In genomic region chr15:70424937-70425411, GRCh38 we compare ENCODE assay signal across 15 cellular contexts.
DNase-seq lines count a peak whose midpoint lies in the region; ATAC-seq and TF ChIP-seq lines count a peak whose summit lies in the region.
"Had no signal": no experiment of that assay in that cellular context is flagged by ENCODE, and none has a peak within 500 bp of the region (broad histone marks: within the 10 kb centered on the region; RNA-seq: fewer than 3 reads in every experiment).

No MANE protein-coding gene starts in this region.

- intact Hi-C loops in CD14-positive monocyte (cut with micrococcal nuclease) (no loop called here), colonic mucosa (cut with DNase I) (no loop called here)

- H3K9me3 ChIP-seq in colonic mucosa = no peaks in the 10 kb centered on the region

- H3K27ac Mint-ChIP-seq in CD14-positive monocyte (peak overlapping the region in 4 of 7 donors; percentile 20 to 75 (median 70)), T-cell (peak overlapping the region; percentile 75 to 77)
- peak overlapping the region in 1 of 2 donors; percentile 5 for H3K27ac Mint-ChIP-seq in effector memory CD8-positive, alpha-beta T cell

- POLR2A ChIA-PET in T-cell (lab: Charles Lee) = no interaction called here

- H3K4me3 Mint-ChIP-seq in CD14-positive monocyte = no peak overlapping the region
- H3K4me3 Mint-ChIP-seq in T-cell = peak overlapping the region in 1 of 3 donors; percentile 44
- peak overlapping the region; percentile 28 to 33 for H3K4me3 Mint-ChIP-seq in effector memory CD8-positive, alpha-beta T cell

- peaks cover 4 to 21% (median 10%) of the 10 kb centered on the region in 7 donors for H3K9me3 Mint-ChIP-seq in CD14-positive monocyte
- peaks cover 0 to 16% (median 9%) of the 10 kb centered on the region in 3 donors for H3K9me3 Mint-ChIP-seq in T-cell
- H3K9me3 Mint-ChIP-seq in effector memory CD8-positive, alpha-beta T cell = peaks cover 2 to 5% of the 10 kb centered on the region in 2 donors

- no peak overlapping the region for H3K9ac ChIP-seq in colonic mucosa (ENCODE audit: low read depth in 2 of 2, low read length in 2 of 2)
- H3K9ac ChIP-seq: GM23248, parathyroid adenoma had no signal

- DNase-seq in CD14-positive monocyte (ENCODE audit: low spot score) (peak; percentile 59), GDM1 (lab: John Stamatoyannopoulos, UW) (peak; percentile 55), T-cell (peak in 3 of 34 experiments; percentile 1 to 25 (median 10)), colonic mucosa (no peak), middle frontal gyrus (ENCODE audit: extremely low spot score, low spot score) (no peak), NK-92 (lab: John Stamatoyannopoulos, UW; ENCODE audit: unreplicated experiment) (no peak)
- DNase-seq in effector memory CD8-positive, alpha-beta T cell = peak in 1 of 3 experiments; percentile 12
- DNase-seq: BE2C; effector CD4-positive, alpha-beta T cell; foreskin keratinocyte; GM23248; mesendoderm; PC-3 had no signal

- H3K4me1 Mint-ChIP-seq in CD14-positive monocyte = peaks cover 16% of the 10 kb centered on the region
- peaks cover 22 to 32% (median 31%) of the 10 kb centered on the region in 3 donors for H3K4me1 Mint-ChIP-seq in T-cell
- H3K4me1 Mint-ChIP-seq in effector memory CD8-positive, alpha-beta T cell (ENCODE audit: low read depth in 2 of 2) = peaks cover 16 to 19% of the 10 kb centered on the region in 2 donors

- H3K27me3 Mint-ChIP-seq in CD14-positive monocyte (ENCODE audit: low read depth in 3 of 3) (no peaks in the 10 kb centered on the region), T-cell (peaks cover 0 to 2% of the 10 kb centered on the region in 2 donors)
- H3K27me3 Mint-ChIP-seq in effector memory CD8-positive, alpha-beta T cell = peaks cover 27 to 48% of the 10 kb centered on the region in 2 donors

- H3K27me3 ChIP-seq in colonic mucosa = no peaks in the 10 kb centered on the region
- H3K27me3 ChIP-seq: BE2C had no signal

- H3K27ac ChIP-seq in colonic mucosa = no peak overlapping the region
- H3K27ac ChIP-seq: foreskin keratinocyte, GM23248, parathyroid adenoma had no signal

- H3K36me3 ChIP-seq in colonic mucosa = no peaks in the 10 kb centered on the region
- H3K36me3 ChIP-seq: BE2C had no signal

- ATAC-seq in T-cell (replicated peaks in 1 of 4) (peak; percentile 40 to 67 (median 65)), GM18907 (IDR thresholded peaks at IDR 0.05; ENCODE audit: unreplicated experiment) (no peak)
- ATAC-seq in effector memory CD8-positive, alpha-beta T cell (replicated peaks) = peak; percentile 85
- ATAC-seq: foreskin keratinocyte, PC-3 had no signal

- TF ChIP-seq CTCF in CD14-positive monocyte (IDR thresholded peaks at IDR 0.05) (no peak), colonic mucosa (IDR thresholded peaks at IDR 0.05) (no peak)

- CTCF ChIA-PET in T-cell (lab: Charles Lee) = no interaction called here

- H3K36me3 Mint-ChIP-seq in CD14-positive monocyte = peaks cover 3 to 7% of the 10 kb centered on the region in 2 donors
- H3K36me3 Mint-ChIP-seq in T-cell = no peaks in the 10 kb centered on the region
- peaks cover 3% of the 10 kb centered on the region for H3K36me3 Mint-ChIP-seq in effector memory CD8-positive, alpha-beta T cell (ENCODE audit: insufficient read depth)

- no peaks in the 10 kb centered on the region for H3K4me1 ChIP-seq in colonic mucosa
- H3K4me1 ChIP-seq: BE2C had no signal

- H3K4me3 ChIP-seq in colonic mucosa = no peak overlapping the region
- H3K4me3 ChIP-seq: GM23248 had no signal

Comparison
In these comparisons a context has a peak if more than half of its experiments do, and no peak if none do; other contexts are left out.
1. DNase-seq: peak in CD14-positive monocyte (single experiment) and GDM1 (single experiment); none in colonic mucosa (single experiment), middle frontal gyrus (single experiment) and NK-92 (single experiment).
2. H3K4me3 Mint-ChIP-seq: peak in effector memory CD8-positive, alpha-beta T cell (2 of 2); none in CD14-positive monocyte (0 of 2).